Comparison of ENCODE assay signal across 26 cellular contexts in genomic region chr15:96027501-96027900, GRCh38.
DNase-seq lines count a peak whose midpoint lies in the region; ATAC-seq, FAIRE-seq and TF ChIP-seq lines count a peak whose summit lies in the region.
"Had no signal": no experiment of that assay in that cellular context is flagged by ENCODE, and none has a peak within 500 bp of the region (broad histone marks: within the 10 kb centered on the region; RNA-seq: fewer than 3 reads in every experiment).

No MANE protein-coding gene starts in this region.

- H3K36me3 ChIP-seq in K562 (ENCODE audit: control insufficient read depth, insufficient read depth, low read length), result no peaks in the 10 kb centered on the region
- H3K36me3 ChIP-seq: BE2C, BLaER1 had no signal

- no peak for TF ChIP-seq EP300 in K562 (IDR thresholded peaks at IDR 0.05; ENCODE audit: low read length)

- no peaks in the 10 kb centered on the region for H3K36me3 Mint-ChIP-seq in activated CD4-positive, alpha-beta memory T cell treated with anti-CD3 and anti-CD28 coated beads, Interleukin-2, amount 10 ng/mL, durations not matched to agents 7 days and 5 days (ENCODE audit: low read depth)
- H3K36me3 Mint-ChIP-seq in WTC11, result peaks cover 3% of the 10 kb centered on the region; the same call in 1 of the 2 replicates
- H3K36me3 Mint-ChIP-seq: CD14-positive monocyte; CD4-positive, alpha-beta memory T cell; CD4-positive, CD25-positive, alpha-beta regulatory T cell; CD8-positive, alpha-beta memory T cell had no signal

- ATAC-seq in K562, result no peak
- no peak for ATAC-seq in WTC11

- no peaks in the 10 kb centered on the region for H3K4me1 Mint-ChIP-seq in activated CD4-positive, alpha-beta memory T cell treated with anti-CD3 and anti-CD28 coated beads, Interleukin-2, amount 10 ng/mL, durations not matched to agents 7 days and 5 days
- no peaks in the 10 kb centered on the region for H3K4me1 Mint-ChIP-seq in WTC11
- H3K4me1 Mint-ChIP-seq: CD14-positive monocyte; CD4-positive, alpha-beta memory T cell; CD4-positive, CD25-positive, alpha-beta regulatory T cell; CD8-positive, alpha-beta memory T cell had no signal

- no peak for TF ChIP-seq RAD21 in K562 (CRISPR knock-in tag; conservative IDR thresholded peaks at IDR 0.05 in 1 of 2, IDR thresholded peaks at IDR 0.05 in 1 of 2)

- no peaks in the 10 kb centered on the region for H3K9me1 ChIP-seq in K562 (ENCODE audit: control insufficient read depth, insufficient read depth, low read length)

- no peaks in the 10 kb centered on the region for H4K20me1 ChIP-seq in K562 (replicated peaks; ENCODE audit: control insufficient read depth, insufficient read depth, low read length)
- H4K20me1 ChIP-seq: BLaER1 had no signal

- H2AFZ ChIP-seq in K562 (ENCODE audit: low read depth, low read length), result 0 out of 2 replicates have a peak overlapping the region, but pooled peaks have one; percentile 17

- POLR2A ChIA-PET in K562 (lab: Yijun Ruan, JAX) (no interaction called here), WTC11 (lab: Charles Lee) (no interaction called here)
- POLR2A ChIA-PET in activated CD4-positive, alpha-beta memory T cell treated with anti-CD3 and anti-CD28 coated beads, Interleukin-2, amount 10 ng/mL, durations not matched to agents 7 days and 5 days (lab: Charles Lee), result no interaction called here

- H3K4me2 ChIP-seq in K562 (ENCODE audit: insufficient read depth, low read length), result no peak overlapping the region
- H3K4me2 ChIP-seq: BLaER1 had no signal

- BruUV-seq in K562 (replicated peaks; lab: Mats Ljungman, UMichigan), result no TSS peak

- 54% methylated on average over 2 of the region's 2 CpGs for WGBS in K562 (ENCODE audit: insufficient coverage, low coverage, missing lambda C conversion rate)

- H3K27me3 ChIP-seq in K562 (ENCODE audit: control insufficient read depth in 2 of 2, insufficient read depth in 2 of 2, low read length in 2 of 2), result no peaks in the 10 kb centered on the region
- H3K27me3 ChIP-seq: BE2C, BLaER1 had no signal

- H3K9ac ChIP-seq in K562 (ENCODE audit: insufficient read depth in 1 of 2, low read depth in 2 of 2, low read length in 2 of 2), result no peak overlapping the region
- H3K9ac ChIP-seq: BLaER1 had no signal

- in situ Hi-C loops in K562 (cut with MboI), result no loop called here

- no peak for FAIRE-seq in K562 (lab: Jason Lieb, UNC)
- FAIRE-seq: GM12878, GM12892, GM18507 had no signal

- H3K27me3 Mint-ChIP-seq in activated CD4-positive, alpha-beta memory T cell treated with anti-CD3 and anti-CD28 coated beads, Interleukin-2, amount 10 ng/mL, durations not matched to agents 7 days and 5 days, result peaks cover 7% of the 10 kb centered on the region
- H3K27me3 Mint-ChIP-seq in WTC11 (ENCODE audit: low read depth), result peaks cover 7% of the 10 kb centered on the region
- H3K27me3 Mint-ChIP-seq: CD4-positive, CD25-positive, alpha-beta regulatory T cell had no signal

- intact Hi-C loops in K562 (cut with micrococcal nuclease), result no loop called here

- H3K27ac ChIP-seq in 22Rv1, result peak overlapping the region; percentile 82; the same call in 1 of the 2 replicates
- H3K27ac ChIP-seq in K562 (ENCODE audit: extremely low read depth, low read depth, low read length), result no peak overlapping the region
- H3K27ac ChIP-seq: BLaER1 had no signal

- peaks cover 2% of the 10 kb centered on the region for H3K9me3 Mint-ChIP-seq in activated CD4-positive, alpha-beta memory T cell treated with anti-CD3 and anti-CD28 coated beads, Interleukin-2, amount 10 ng/mL, durations not matched to agents 7 days and 5 days
- H3K9me3 Mint-ChIP-seq in WTC11, result peaks cover 13% of the 10 kb centered on the region

- CTCF ChIA-PET in K562 (lab: Yijun Ruan, JAX; ENCODE audit: low intra/inter-chr PET ratio) (no interaction called here), WTC11 (lab: Charles Lee) (no interaction called here)
- CTCF ChIA-PET in activated CD4-positive, alpha-beta memory T cell treated with anti-CD3 and anti-CD28 coated beads, Interleukin-2, amount 10 ng/mL, durations not matched to agents 7 days and 5 days (lab: Charles Lee), result no interaction called here

- TF ChIP-seq CTCF in 22Rv1 (IDR thresholded peaks at IDR 0.05) (no peak), K562 (IDR thresholded peaks at IDR 0.05 in 2 of 3, conservative IDR thresholded peaks at IDR 0.05 in 1 of 3; ENCODE audit: insufficient read depth in 2 of 3, low read depth in 1 of 3, low read length in 3 of 3) (no peak), WTC11 (IDR thresholded peaks at IDR 0.05) (no peak)

- no peak overlapping the region for H3K27ac Mint-ChIP-seq in activated CD4-positive, alpha-beta memory T cell treated with anti-CD3 and anti-CD28 coated beads, Interleukin-2, amount 10 ng/mL, durations not matched to agents 7 days and 5 days
- no peak overlapping the region for H3K27ac Mint-ChIP-seq in WTC11
- H3K27ac Mint-ChIP-seq: CD14-positive monocyte; CD4-positive, alpha-beta memory T cell; CD4-positive, CD25-positive, alpha-beta regulatory T cell; CD8-positive, alpha-beta memory T cell had no signal

- H3K4me3 ChIP-seq in K562, result no peak overlapping the region
- H3K4me3 ChIP-seq: BLaER1, GM12878 had no signal

- H3K4me1 ChIP-seq in K562 (replicated peaks in 1 of 2; ENCODE audit: control insufficient read depth in 2 of 2, insufficient read depth in 2 of 2, low read length in 2 of 2), result 0 out of 5 replicates have a peak, but pooled peaks cover 0 to 9% of the 10 kb centered on the region in 2 experiments
- H3K4me1 ChIP-seq: BE2C, BLaER1 had no signal

- DNase-seq in K562 (ENCODE audit: extremely low read depth in 1 of 4, low spot score in 3 of 4) (no peak), fibroblast of gingiva (ENCODE audit: low read depth) (peak; percentile 51), WTC11 (ENCODE audit: low spot score) (no peak), cerebellar nuclear complex (lab: John Stamatoyannopoulos, UW) (no peak)
- no peak for DNase-seq in activated CD4-positive, alpha-beta memory T cell treated with anti-CD3 and anti-CD28 coated beads, Interleukin-2, amount 10 ng/mL, durations not matched to agents 7 days and 5 days
- DNase-seq: 8988T; ACHN; BE2C; C1 segment of cervical spinal cord; CD4-positive, alpha-beta memory T cell; CD4-positive, CD25-positive, alpha-beta regulatory T cell; CD8-positive, alpha-beta memory T cell; COR-L47; DMS 273 treated with DMSO at 0.1 percent for 48 hours; DMS153; DMS53; DMS79; DND-41; EL; GDM1 had no signal

- H3K9me3 ChIP-seq in K562 (replicated peaks; ENCODE audit: control insufficient read depth, insufficient read depth, low read depth, low read length), result no peaks in the 10 kb centered on the region
- H3K9me3 ChIP-seq: BE2C had no signal

- TF ChIP-seq POLR2A in K562 (conservative IDR thresholded peaks at IDR 0.05), result no peak

- H3K4me3 Mint-ChIP-seq in activated CD4-positive, alpha-beta memory T cell treated with anti-CD3 and anti-CD28 coated beads, Interleukin-2, amount 10 ng/mL, durations not matched to agents 7 days and 5 days, result no peak overlapping the region
- no peak overlapping the region for H3K4me3 Mint-ChIP-seq in WTC11
- H3K4me3 Mint-ChIP-seq: CD14-positive monocyte; CD4-positive, alpha-beta memory T cell; CD4-positive, CD25-positive, alpha-beta regulatory T cell; CD8-positive, alpha-beta memory T cell had no signal

- H3K79me2 ChIP-seq in K562 (ENCODE audit: control insufficient read depth, insufficient read depth, low read length), result no peaks in the 10 kb centered on the region

TF ChIP-seq in K562, 482 proteins besides CTCF, POLR2A, EP300 and RAD21 (continues in another document):
- no peak for TF ChIP-seq CXXC5 (CRISPR knock-in tag; IDR thresholded peaks at IDR 0.05)
- no peak for TF ChIP-seq VEZF1 (CRISPR knock-in tag; IDR thresholded peaks at IDR 0.05)
- TF ChIP-seq POLR2AphosphoS5 (IDR thresholded peaks at IDR 0.05; ENCODE audit: control insufficient read depth, insufficient read depth, low read depth, low read length), result no peak
- no peak for TF ChIP-seq ASH1L (IDR thresholded peaks at IDR 0.05; ENCODE audit: borderline replicate concordance, low read depth, partially characterized antibody)
- no peak for TF ChIP-seq TAF9B (IDR thresholded peaks at IDR 0.05; ENCODE audit: partially characterized antibody)

TF ChIP-seq in WTC11, 78 proteins besides CTCF, POLR2A, EP300 and RAD21:
- TF ChIP-seq FOXJ3 (CRISPR knock-in tag; IDR thresholded peaks at IDR 0.05; ENCODE audit: borderline replicate concordance) (no peak), MAX (CRISPR knock-in tag; IDR thresholded peaks at IDR 0.05) (no peak), KAT7 (CRISPR knock-in tag; IDR thresholded peaks at IDR 0.05; ENCODE audit: borderline replicate concordance) (no peak), ELF4 (CRISPR knock-in tag; IDR thresholded peaks at IDR 0.05; ENCODE audit: low read depth) (no peak), MYBL2 (CRISPR knock-in tag; IDR thresholded peaks at IDR 0.05) (no peak)
